ENCODE assay signal across 29 cellular contexts in genomic region chr12:103994235-103994634, GRCh38. TPM values are rescaled to one million over a fixed set of nuclear protein-coding genes. Genes with fewer than 3 reads are reported as not detected.
"Had no signal": no experiment of that assay in that cellular context is flagged by ENCODE, and none has a peak within 500 bp of the region (broad histone marks: within the 10 kb centered on the region; RNA-seq: fewer than 3 reads in every experiment).

No MANE protein-coding gene starts in this region.

- H3K27ac ChIP-seq: ascending aorta, cardiac muscle cell, colonic mucosa, dorsolateral prefrontal cortex, gastroesophageal sphincter, hepatocyte, pancreas, right atrium auricular region, stomach, tibial artery, upper lobe of right lung had no signal

- H2AFZ ChIP-seq: hepatocyte had no signal

- H3K4me3 ChIP-seq: ascending aorta, cardiac muscle cell, colonic mucosa, dorsolateral prefrontal cortex, gastroesophageal sphincter, hepatocyte, pancreas, right atrium auricular region, stomach, tibial artery, upper lobe of right lung had no signal

- H3K27me3 ChIP-seq: ascending aorta, colonic mucosa, dorsolateral prefrontal cortex, gastroesophageal sphincter, hepatocyte, pancreas, right atrium auricular region, stomach, tibial artery, upper lobe of right lung had no signal

- H3K4me2 ChIP-seq: hepatocyte had no signal

- H3K9me3 ChIP-seq: ascending aorta, colonic mucosa, gastroesophageal sphincter, pancreas, right atrium auricular region, stomach, tibial artery, upper lobe of right lung had no signal

- H3K36me3 ChIP-seq: ascending aorta, colonic mucosa, pancreas had no signal

- DNase-seq: activated CD4-positive, alpha-beta memory T cell treated with anti-CD3 and anti-CD28 coated beads, Interleukin-2, amount 10 ng/mL, durations not matched to agents 7 days and 5 days; activated CD4-positive, alpha-beta T cell treated with anti-CD3 and anti-CD28 coated beads for 1 hour; activated CD4-positive, alpha-beta T cell treated with anti-CD3 and anti-CD28 coated beads, Interleukin-2, amount 10 ng/mL, durations not matched to agents 7 days and 5 days; activated CD8-positive, alpha-beta memory T cell treated with anti-CD3 and anti-CD28 coated beads, Interleukin-2, amount 50 U/mL, for 48 hours; activated gamma-delta T cell; activated naive CD4-positive, alpha-beta T cell treated with anti-CD3 and anti-CD28 coated beads, Interleukin-2, amount 10 ng/mL, durations not matched to agents 7 days and 5 days; activated naive CD8-positive, alpha-beta T cell treated with anti-CD3 and anti-CD28 coated beads, Interleukin-2, amount 10 ng/mL, durations not matched to agents 7 days and 5 days; activated T-cell treated with anti-CD3 and anti-CD28 coated beads, Interleukin-2, amount 50 U/mL, for 24 hours; cerebellar nuclear complex; colonic mucosa; dorsolateral prefrontal cortex; effector memory CD4-positive, alpha-beta T cell; left cardiac atrium; mammary epithelial cell; naive thymus-derived CD8-positive, alpha-beta T cell; nucleus accumbens; pancreas; stimulated activated CD4-positive, alpha-beta T cell treated with anti-CD3 and anti-CD28 coated beads, Interleukin-15, amount 100 ng/mL, for 24 hours; stimulated activated CD4-positive, alpha-beta T cell treated with anti-CD3 and anti-CD28 coated beads, Interleukin-2, amount 100 ng/mL, for 24 hours; stimulated activated naive B cell treated with anti-CD40 and anti-IgM and Interleukin-4, amounts not matched to agents 10 μg/mL and 1 μg/mL and 100 μg/mL, for 72 hours; stomach; T1000; tibial artery; upper lobe of right lung had no signal

- ATAC-seq: gastroesophageal sphincter; left cardiac atrium; naive thymus-derived CD8-positive, alpha-beta T cell; pancreas; stimulated activated naive B cell treated with anti-CD40 and anti-IgM and Interleukin-4, amounts not matched to agents 10 μg/mL and 1 μg/mL and 100 μg/mL, for 72 hours; upper lobe of right lung had no signal

- H3K4me1 ChIP-seq: ascending aorta, colonic mucosa, gastroesophageal sphincter, pancreas, stomach, tibial artery, upper lobe of right lung had no signal

- H3K79me2 ChIP-seq: hepatocyte had no signal

RNA-seq across cellular contexts. Expression of gene GLT8D2, which starts 55.8 kb away (rescaled TPM):
- total RNA-seq: activated CD4-positive, alpha-beta memory T cell treated with anti-CD3 and anti-CD28 coated beads, Interleukin-2, amount 10 ng/mL, durations not matched to agents 7 days and 5 days; activated CD4-positive, alpha-beta T cell treated with anti-CD3 and anti-CD28 coated beads, Interleukin-2, amount 10 ng/mL, durations not matched to agents 7 days and 5 days; activated naive CD8-positive, alpha-beta T cell treated with anti-CD3 and anti-CD28 coated beads, Interleukin-2, amount 10 ng/mL, durations not matched to agents 7 days and 5 days; naive thymus-derived CD8-positive, alpha-beta T cell had no signal
- polyA plus RNA-seq: naive thymus-derived CD8-positive, alpha-beta T cell had no signal
